18 cellular contexts compared by ENCODE assay signal in the genomic region with DNA sequence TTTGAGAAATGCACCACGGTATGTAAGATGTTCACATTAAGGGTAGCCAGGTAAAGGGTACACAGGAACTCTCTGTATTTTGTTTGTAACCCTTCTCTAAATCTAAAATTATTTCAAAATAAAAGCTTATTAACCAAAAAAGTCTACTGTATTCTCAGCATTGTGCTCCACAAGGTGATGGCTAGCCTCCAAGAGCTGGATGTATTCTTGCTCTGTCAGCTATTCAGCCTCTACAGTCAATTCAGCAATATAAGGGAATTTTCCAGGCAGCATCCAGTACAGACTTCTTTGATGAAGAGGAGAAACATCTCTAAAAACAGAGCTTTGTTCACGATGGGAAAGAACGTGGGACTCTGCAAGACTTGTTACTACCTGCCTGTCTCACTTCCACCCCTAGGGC.
"Had no signal": no experiment of that assay in that cellular context is flagged by ENCODE, and none has a peak within 500 bp of the region (broad histone marks: within the 10 kb centered on the region; RNA-seq: fewer than 3 reads in every experiment).

No MANE protein-coding gene starts in this region.

- H3K27ac ChIP-seq: gastrocnemius medialis, psoas muscle, right atrium auricular region, spleen, tibial artery had no signal

- H3K27me3 ChIP-seq: gastrocnemius medialis, right atrium auricular region, tibial artery had no signal

- H3K4me1 ChIP-seq: psoas muscle, right atrium auricular region, spleen had no signal

- H3K9me3 ChIP-seq: gastrocnemius medialis, psoas muscle, right atrium auricular region, spleen, tibial artery had no signal

- H3K36me3 ChIP-seq: gastrocnemius medialis, right atrium auricular region, spleen, tibial artery had no signal

- H3K27ac Mint-ChIP-seq: activated CD4-positive, alpha-beta memory T cell treated with anti-CD3 and anti-CD28 coated beads for 36 hours; activated naive CD8-positive, alpha-beta T cell treated with anti-CD3 and anti-CD28 coated beads for 36 hours; mesothelial cell of epicardium; naive thymus-derived CD8-positive, alpha-beta T cell had no signal

- H3K36me3 Mint-ChIP-seq: activated CD4-positive, alpha-beta memory T cell treated with anti-CD3 and anti-CD28 coated beads for 36 hours; activated naive CD8-positive, alpha-beta T cell treated with anti-CD3 and anti-CD28 coated beads for 36 hours; mesothelial cell of epicardium had no signal

- H3K4me3 ChIP-seq: gastrocnemius medialis, psoas muscle, right atrium auricular region, spleen, tibial artery had no signal

- H3K4me3 Mint-ChIP-seq: activated CD4-positive, alpha-beta memory T cell treated with anti-CD3 and anti-CD28 coated beads for 36 hours; activated naive CD8-positive, alpha-beta T cell treated with anti-CD3 and anti-CD28 coated beads for 36 hours; mesothelial cell of epicardium; naive thymus-derived CD8-positive, alpha-beta T cell had no signal

- H3K27me3 Mint-ChIP-seq: activated CD4-positive, alpha-beta memory T cell treated with anti-CD3 and anti-CD28 coated beads for 36 hours; activated naive CD8-positive, alpha-beta T cell treated with anti-CD3 and anti-CD28 coated beads for 36 hours had no signal

- H3K9me3 Mint-ChIP-seq: activated CD4-positive, alpha-beta memory T cell treated with anti-CD3 and anti-CD28 coated beads for 36 hours; activated naive CD8-positive, alpha-beta T cell treated with anti-CD3 and anti-CD28 coated beads for 36 hours had no signal

- ATAC-seq: gastrocnemius medialis; naive thymus-derived CD8-positive, alpha-beta T cell; psoas muscle had no signal

- DNase-seq: activated CD4-positive, alpha-beta memory T cell treated with anti-CD3 and anti-CD28 coated beads for 36 hours; activated CD4-positive, alpha-beta T cell treated with anti-CD3 and anti-CD28 coated beads for 48 hours; activated naive CD4-positive, alpha-beta T cell treated with Interleukin-2 at 50 U/mL for 16 hours; activated naive CD8-positive, alpha-beta T cell treated with anti-CD3 and anti-CD28 coated beads for 36 hours; activated T-cell treated with anti-CD3 and anti-CD28 coated beads, Interleukin-2, amount 50 U/mL, for 48 hours; erythroblast; gastrocnemius medialis; head of caudate nucleus; hypothalamus; kidney; naive thymus-derived CD8-positive, alpha-beta T cell; psoas muscle; spleen; stimulated activated CD4-positive, alpha-beta T cell treated with anti-CD3 and anti-CD28 coated beads, Interleukin-4, amount 100 ng/mL, for 1 hour; stimulated activated naive CD4-positive, alpha-beta T cell treated with Interleukin-2 at 50 U/mL for 16 hours; tibial artery had no signal
